ENCODE assay signal across 20 cellular contexts in the genomic region with DNA sequence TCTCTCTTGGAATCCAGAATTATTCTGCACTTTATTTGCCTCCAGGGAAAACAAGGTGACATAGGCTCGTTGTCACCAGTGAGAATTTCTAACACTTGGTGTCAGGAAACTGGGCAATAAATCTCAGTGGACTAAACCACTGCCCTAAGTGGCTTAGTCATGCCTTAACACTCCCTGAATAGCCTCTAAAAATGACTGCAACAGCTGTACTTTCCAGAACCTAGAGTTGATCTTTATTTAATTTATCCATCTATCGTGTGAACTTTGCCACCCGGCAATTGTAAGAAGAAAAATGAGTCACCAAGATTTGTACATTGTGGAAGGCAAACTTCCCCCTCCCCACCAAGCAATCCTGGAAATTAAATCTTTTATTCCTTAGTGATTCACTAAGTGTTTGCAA. TPM values are rescaled to one million over a fixed set of nuclear protein-coding genes. Genes with fewer than 3 reads are reported as not detected.
"Had no signal": no experiment of that assay in that cellular context is flagged by ENCODE, and none has a peak within 500 bp of the region (broad histone marks: within the 10 kb centered on the region; RNA-seq: fewer than 3 reads in every experiment).

No MANE protein-coding gene starts in this region.

- H3K4me3 ChIP-seq: left lung, right atrium auricular region, transverse colon had no signal

- H3K4me1 ChIP-seq: left lung, right atrium auricular region, transverse colon had no signal

- DNase-seq: activated CD4-positive, alpha-beta T cell treated with anti-CD3 and anti-CD28 coated beads, Interleukin-2, amount 50 U/mL, for 48 hours; activated CD8-positive, alpha-beta memory T cell treated with anti-CD3 and anti-CD28 coated beads, Interleukin-2, amount 10 ng/mL, durations not matched to agents 7 days and 5 days; activated naive CD4-positive, alpha-beta T cell treated with anti-CD3 and anti-CD28 coated beads for 36 hours; activated T-cell treated with anti-CD3 and anti-CD28 coated beads, Interleukin-2, amount 50 U/mL, for 1 hour; left lung; occipital lobe; small intestine; stimulated activated CD4-positive, alpha-beta T cell treated with anti-CD3 and anti-CD28 coated beads, Interleukin-4, amount 100 ng/mL, for 4 hours; stimulated activated CD8-positive, alpha-beta memory T cell treated with anti-CD3 and anti-CD28 coated beads, Interleukin-4, amount 100 ng/mL, for 48 hours; stimulated activated naive CD4-positive, alpha-beta T cell treated with Interleukin-2 at 50 U/mL for 16 hours; substantia nigra; T-helper 9 cell; transverse colon had no signal

- ATAC-seq: activated CD8-positive, alpha-beta memory T cell treated with anti-CD3 and anti-CD28 coated beads, Interleukin-2, amount 10 ng/mL, durations not matched to agents 7 days and 5 days; esophagus mucosa; left lung had no signal

- H3K27ac ChIP-seq: left lung, right atrium auricular region, transverse colon, VCaP had no signal

- FAIRE-seq: colon, keratinocyte, small intestine had no signal

- H3K36me3 ChIP-seq: left lung, right atrium auricular region, transverse colon had no signal

- H3K27me3 ChIP-seq: left lung, right atrium auricular region, transverse colon had no signal

RNA-seq across cellular contexts. Expression of a gene that starts 47.1 kb away (rescaled TPM):
- total RNA-seq: activated CD8-positive, alpha-beta memory T cell treated with anti-CD3 and anti-CD28 coated beads, Interleukin-2, amount 10 ng/mL, durations not matched to agents 7 days and 5 days; activated naive CD4-positive, alpha-beta T cell treated with anti-CD3 and anti-CD28 coated beads for 36 hours; activated T-helper 2 cell treated with anti-CD3 and anti-CD28 coated beads, Interferon-gamma antibody, Interleukin-2, Interleukin-4, amounts not matched to agents 10 μg/mL and 5 μg/mL and 100 μg/mL, durations not matched to agents 14 hours and 24 hours and 36 hours; esophagus mucosa; left lung; posterior vena cava; right atrium auricular region; transverse colon had no signal
- polyA plus RNA-seq: keratinocyte, small intestine had no signal
